1 cellular context compared by ENCODE assay signal in genomic region chr6:118770112-118770788, GRCh38.
TF ChIP-seq lines count a peak whose summit lies in the region.

No MANE protein-coding gene starts in this region.

TF ChIP-seq in HEK293, 187 proteins besides CTCF, POLR2A, EP300 and RAD21 (continued from another document and continues in another):
- TF ChIP-seq ZNF157 (tag by site-specific recombination; IDR thresholded peaks at IDR 0.05) (no peak), ZNF530 (tag by site-specific recombination; IDR thresholded peaks at IDR 0.05; ENCODE audit: low read depth) (no peak), SP2 (tag by site-specific recombination; IDR thresholded peaks at IDR 0.05) (no peak; the same call in 1 of the 2 replicates), ZNF747 (tag by site-specific recombination; IDR thresholded peaks at IDR 0.05) (no peak), ZNF202 (tag by site-specific recombination; IDR thresholded peaks at IDR 0.05; ENCODE audit: borderline replicate concordance) (no peak), ZBTB10 (tag by site-specific recombination; IDR thresholded peaks at IDR 0.05) (no peak), REST (tag by site-specific recombination; IDR thresholded peaks at IDR 0.05) (no peak), PRDM2 (tag by site-specific recombination; IDR thresholded peaks at IDR 0.05; ENCODE audit: borderline replicate concordance) (no peak), ZNF561 (tag by site-specific recombination; IDR thresholded peaks at IDR 0.05; ENCODE audit: borderline replicate concordance) (no peak), GLIS1 (tag by site-specific recombination; IDR thresholded peaks at IDR 0.05) (peak; percentile 9; the same call in 1 of the 2 replicates), ZNF404 (tag by site-specific recombination; IDR thresholded peaks at IDR 0.05) (no peak), ZNF704 (tag by site-specific recombination; IDR thresholded peaks at IDR 0.05) (no peak), ZNF155 (tag by site-specific recombination; IDR thresholded peaks at IDR 0.05) (no peak), ZNF433 (tag by site-specific recombination; IDR thresholded peaks at IDR 0.05; ENCODE audit: low read depth) (no peak), ZNF121 (tag by site-specific recombination; IDR thresholded peaks at IDR 0.05) (no peak), ZNF280C (tag by site-specific recombination; IDR thresholded peaks at IDR 0.05) (no peak), ZNF596 (tag by site-specific recombination; IDR thresholded peaks at IDR 0.05) (no peak), ZNF449 (tag by site-specific recombination; IDR thresholded peaks at IDR 0.05) (no peak), YY2 (tag by site-specific recombination; IDR thresholded peaks at IDR 0.05) (no peak), ZNF610 (tag by site-specific recombination; IDR thresholded peaks at IDR 0.05; ENCODE audit: borderline replicate concordance) (no peak), TSHZ1 (tag by site-specific recombination; IDR thresholded peaks at IDR 0.05; ENCODE audit: borderline replicate concordance) (peak; percentile 80), ZNF211 (tag by site-specific recombination; IDR thresholded peaks at IDR 0.05; ENCODE audit: low read depth) (no peak), ZNF488 (tag by site-specific recombination; IDR thresholded peaks at IDR 0.05) (no peak), ZNF423 (tag by site-specific recombination; IDR thresholded peaks at IDR 0.05) (no peak), PATZ1 (tag by site-specific recombination; IDR thresholded peaks at IDR 0.05) (no peak)
